Comparison of ENCODE assay signal across 27 cellular contexts in genomic region chr10:49028639-49029038, GRCh38.
DNase-seq lines count a peak whose midpoint lies in the region; ATAC-seq, FAIRE-seq and TF ChIP-seq lines count a peak whose summit lies in the region.
"Had no signal": no experiment of that assay in that cellular context is flagged by ENCODE, and none has a peak within 500 bp of the region (broad histone marks: within the 10 kb centered on the region; RNA-seq: fewer than 3 reads in every experiment).

No MANE protein-coding gene starts in this region.

- FAIRE-seq in HepG2 (lab: Jason Lieb, UNC) = no peak
- FAIRE-seq: A549, D721Med, GM12878, GM12892, GM18507 had no signal

- 36% methylated on average over 2 of the region's 2 CpGs for WGBS in liver
- 0% methylated on average over 2 of the region's 2 CpGs for WGBS in HepG2 (ENCODE audit: low lambda C conversion rate)
- WGBS in right lobe of liver (ENCODE audit: insufficient coverage, low coverage, low lambda C conversion rate, missing lambda C conversion rate) = 20% methylated on average over 2 of the region's 2 CpGs

- H3K4me2 ChIP-seq in HepG2 (ENCODE audit: low read depth, low read length) = no peak overlapping the region
- H3K4me2 ChIP-seq: A549; BLaER1 treated with 17β-estradiol and CSF1 and Interleukin-3, amounts not matched to agents 10 nM and 100 nM had no signal

- TF ChIP-seq POLR2A in HepG2 (IDR thresholded peaks at IDR 0.05; ENCODE audit: insufficient read depth in 1 of 2, low read depth in 2 of 2, low read length in 2 of 2) = no peak
- no peak for TF ChIP-seq POLR2A in right lobe of liver (IDR thresholded peaks at IDR 0.05)

- POLR2A ChIA-PET in HepG2 (lab: Yijun Ruan, JAX) = no interaction called here

- no TSS peak for BruUV-seq in HepG2 (replicated peaks; lab: Mats Ljungman, UMichigan)

- H3K27me3 ChIP-seq in liver (ENCODE audit: control insufficient read depth in 4 of 4, insufficient read depth in 4 of 4, low read length in 3 of 4) (no peaks in the 10 kb centered on the region), HepG2 (ENCODE audit: control insufficient read depth in 1 of 2, insufficient read depth in 2 of 2, low read length in 2 of 2) (no peaks in the 10 kb centered on the region), right lobe of liver (no peaks in the 10 kb centered on the region)
- H3K27me3 ChIP-seq: BLaER1 treated with 17β-estradiol and CSF1 and Interleukin-3, amounts not matched to agents 10 nM and 100 nM had no signal

- H3K27ac ChIP-seq in liver (ENCODE audit: low read depth in 1 of 2, low read length in 2 of 2) = no peak overlapping the region
- no peak overlapping the region for H3K27ac ChIP-seq in HepG2 (ENCODE audit: extremely low read length, insufficient read depth, low read length)
- peak overlapping the region in 2 of 3 donors; percentile 19 to 41 for H3K27ac ChIP-seq in right lobe of liver
- H3K27ac ChIP-seq: 22Rv1; A549; BLaER1 treated with 17β-estradiol and CSF1 and Interleukin-3, amounts not matched to agents 10 nM and 100 nM; C4-2B had no signal

- H4K20me1 ChIP-seq in HepG2 (ENCODE audit: insufficient read depth, low read length) = no peaks in the 10 kb centered on the region
- H4K20me1 ChIP-seq: BLaER1 treated with 17β-estradiol and CSF1 and Interleukin-3, amounts not matched to agents 10 nM and 100 nM had no signal

- TF ChIP-seq RAD21 in liver (IDR thresholded peaks at IDR 0.05) (peak; percentile 42 to 69), HepG2 (CRISPR knock-in tag; IDR thresholded peaks at IDR 0.05) (no peak)

- CTCF ChIA-PET in HepG2 (lab: Yijun Ruan, JAX; ENCODE audit: low intra/inter-chr PET ratio, low total read pairs) = no interaction called here

- no peak for TF ChIP-seq CTCF in liver (IDR thresholded peaks at IDR 0.05; ENCODE audit: low read depth, low read length, missing input control)
- TF ChIP-seq CTCF in HepG2 (CRISPR knock-in tag; IDR thresholded peaks at IDR 0.05) = no peak
- TF ChIP-seq CTCF in fibroblast of villous mesenchyme (IDR thresholded peaks at IDR 0.05; ENCODE audit: insufficient read depth, low read depth, low read length) = no peak
- TF ChIP-seq CTCF in right lobe of liver (IDR thresholded peaks at IDR 0.05) = peak; percentile 6 to 29 (median 14)
- TF ChIP-seq CTCF in foreskin fibroblast (IDR thresholded peaks at IDR 0.05; ENCODE audit: low read depth, low read length) = no peak

- H3K79me2 ChIP-seq in HepG2 (ENCODE audit: insufficient read depth, low read length) = no peaks in the 10 kb centered on the region

- H3K9ac ChIP-seq in liver (ENCODE audit: low read depth in 1 of 2, low read length in 2 of 2) (no peak overlapping the region), HepG2 (ENCODE audit: insufficient read depth, low read depth, low read length) (no peak overlapping the region)
- H3K9ac ChIP-seq: BLaER1 treated with 17β-estradiol and CSF1 and Interleukin-3, amounts not matched to agents 10 nM and 100 nM had no signal

- ATAC-seq in HepG2 = no peak
- peak; percentile 70 to 87 (median 78) for ATAC-seq in right lobe of liver
- no peak for ATAC-seq in HG03097 (IDR thresholded peaks at IDR 0.05; ENCODE audit: low FRiP score, unreplicated experiment)
- ATAC-seq: A549; CD8-positive, alpha-beta T cell; GM12878 had no signal

- intact Hi-C loops in HepG2 (cut with micrococcal nuclease; ENCODE audit: unreplicated experiment) (no loop called here), right lobe of liver (cut with DNase I) (no loop called here)

- no peak overlapping the region for H2AFZ ChIP-seq in HepG2 (ENCODE audit: low read length)

- H3K4me3 ChIP-seq in liver (ENCODE audit: low read depth in 1 of 3, low read length in 3 of 3) (no peak overlapping the region), HepG2 (replicated peaks in 1 of 3; ENCODE audit: insufficient read depth in 1 of 3, low read depth in 2 of 3, low read length in 3 of 3) (no peak overlapping the region), fibroblast of villous mesenchyme (ENCODE audit: low read depth, low read length) (no peak overlapping the region), right lobe of liver (no peak overlapping the region), foreskin fibroblast (ENCODE audit: low read depth in 1 of 2, low read length in 2 of 2) (no peak overlapping the region)
- H3K4me3 ChIP-seq: A549; BLaER1 treated with 17β-estradiol and CSF1 and Interleukin-3, amounts not matched to agents 10 nM and 100 nM; GM12878 had no signal

- no peak for TF ChIP-seq EP300 in HepG2 (IDR thresholded peaks at IDR 0.05; ENCODE audit: low read depth in 2 of 2, low read length in 2 of 2)
- no peak for TF ChIP-seq EP300 in HepG2 (CRISPR knock-in tag; IDR thresholded peaks at IDR 0.05; ENCODE audit: borderline replicate concordance)

- H3K36me3 ChIP-seq in liver (ENCODE audit: control insufficient read depth in 4 of 4, insufficient read depth in 3 of 4, low read depth in 1 of 4, low read length in 3 of 4) (no peaks in the 10 kb centered on the region), HepG2 (replicated peaks in 1 of 2; ENCODE audit: control insufficient read depth in 1 of 2, insufficient read depth in 2 of 2, low read length in 2 of 2) (no peaks in the 10 kb centered on the region), right lobe of liver (no peaks in the 10 kb centered on the region)
- H3K36me3 ChIP-seq: BLaER1 treated with 17β-estradiol and CSF1 and Interleukin-3, amounts not matched to agents 10 nM and 100 nM had no signal

- no peak for DNase-seq in HepG2 (ENCODE audit: low spot score)
- peak; percentile 69 for DNase-seq in fibroblast of villous mesenchyme (ENCODE audit: low read depth)
- no peak for DNase-seq in right lobe of liver
- no peak for DNase-seq in cerebellum (ENCODE audit: low spot score)
- DNase-seq in foreskin fibroblast = no peak
- DNase-seq: AML-193; Caco-2; Calu3; CD4-positive, alpha-beta T cell; CD8-positive, alpha-beta T cell; DMS 273 treated with DMSO at 0.1 percent for 48 hours; DMS153; DMS53; DMS79; DND-41; EL; GDM1 had no signal

- H3K4me1 ChIP-seq in liver (ENCODE audit: control insufficient read depth in 4 of 4, insufficient read depth in 4 of 4, low read length in 3 of 4) (peaks cover 2 to 15% (median 12%) of the 10 kb centered on the region in 4 donors), HepG2 (ENCODE audit: insufficient read depth, low read length) (peaks cover 13% of the 10 kb centered on the region), right lobe of liver (peaks cover 0 to 40% (median 11%) of the 10 kb centered on the region in 4 donors)
- H3K4me1 ChIP-seq: A549; BLaER1 treated with 17β-estradiol and CSF1 and Interleukin-3, amounts not matched to agents 10 nM and 100 nM; Caco-2 had no signal

- in situ Hi-C loops in HepG2 (cut with HindIII; ENCODE audit: extremely low pct_ligation_motif_present, low pct_unique_long_range_greater_than_20kb) = no loop called here

- no peaks in the 10 kb centered on the region for H3K9me3 ChIP-seq in liver (ENCODE audit: control insufficient read depth in 4 of 4, low read length in 3 of 4)
- H3K9me3 ChIP-seq in HepG2 (ENCODE audit: low read length) = no peaks in the 10 kb centered on the region
- H3K9me3 ChIP-seq in right lobe of liver = no peaks in the 10 kb centered on the region
- H3K9me3 ChIP-seq: A549; BLaER1 treated with 17β-estradiol and CSF1 and Interleukin-3, amounts not matched to agents 10 nM and 100 nM; Caco-2 had no signal

TF ChIP-seq in liver, 16 proteins besides CTCF, POLR2A, EP300 and RAD21 (continues in another document):
- TF ChIP-seq REST (IDR thresholded peaks at IDR 0.05) = peak; percentile 33

TF ChIP-seq in HepG2, 621 proteins besides CTCF, POLR2A, EP300 and RAD21 (continues in another document):
- TF ChIP-seq CBX2 (IDR thresholded peaks at IDR 0.05; ENCODE audit: low read depth, low read length) = no peak
- no peak for TF ChIP-seq CBX2 (CRISPR knock-in tag; IDR thresholded peaks at IDR 0.05; ENCODE audit: low read depth)
- no peak for TF ChIP-seq ZNF546 (CRISPR knock-in tag; conservative IDR thresholded peaks at IDR 0.05)
- TF ChIP-seq TSC22D2 (CRISPR knock-in tag; IDR thresholded peaks at IDR 0.05; ENCODE audit: borderline replicate concordance) = no peak
- no peak for TF ChIP-seq NFYB (CRISPR knock-in tag; IDR thresholded peaks at IDR 0.05)

Comparison
In these comparisons a context has a peak if more than half of its experiments do, and no peak if none do; other contexts are left out.
1. H3K27ac ChIP-seq: peak in right lobe of liver (2 of 3); none in liver (0 of 2) and HepG2 (single experiment).
2. CTCF ChIP-seq: peak in right lobe of liver (4 of 4); none in liver (single experiment), HepG2 (single experiment), fibroblast of villous mesenchyme (single experiment) and foreskin fibroblast (single experiment).
3. ATAC-seq: peak in right lobe of liver (4 of 4); none in HepG2 (single experiment) and HG03097 (single experiment).